ENCODE assay signal across 18 cellular contexts in genomic region chr6:87264481-87264880, GRCh38. TPM values are rescaled to one million over a fixed set of nuclear protein-coding genes. Genes with fewer than 3 reads are reported as not detected.
DNase-seq lines count a peak whose midpoint lies in the region; ATAC-seq, FAIRE-seq and TF ChIP-seq lines count a peak whose summit lies in the region.
"Had no signal": no experiment of that assay in that cellular context is flagged by ENCODE, and none has a peak within 500 bp of the region (broad histone marks: within the 10 kb centered on the region; RNA-seq: fewer than 3 reads in every experiment).

No MANE protein-coding gene starts in this region.

- H3K27me3 ChIP-seq in Panc1 (ENCODE audit: control insufficient read depth, insufficient read depth, low read length) (no peaks in the 10 kb centered on the region), GM12878 (replicated peaks in 1 of 2; ENCODE audit: control insufficient read depth in 2 of 2, insufficient read depth in 2 of 2, low read length in 1 of 2) (no peaks in the 10 kb centered on the region), neural progenitor cell (no peaks in the 10 kb centered on the region), SK-N-SH (ENCODE audit: insufficient read depth) (no peaks in the 10 kb centered on the region)
- H3K27me3 ChIP-seq: BLaER1 treated with 17β-estradiol and CSF1 and Interleukin-3, amounts not matched to agents 10 nM and 100 nM had no signal

- H3K4me2 ChIP-seq in GM12878 (ENCODE audit: control insufficient read depth, insufficient read depth), result no peak overlapping the region
- H3K4me2 ChIP-seq in neural progenitor cell, result no peak overlapping the region
- no peak overlapping the region for H3K4me2 ChIP-seq in SK-N-SH
- H3K4me2 ChIP-seq: BLaER1 treated with 17β-estradiol and CSF1 and Interleukin-3, amounts not matched to agents 10 nM and 100 nM had no signal

- ATAC-seq in Panc1 (no peak), GM12878 (no peak)
- ATAC-seq: CD8-positive, alpha-beta T cell had no signal

- peaks cover 21% of the 10 kb centered on the region for H3K4me1 Mint-ChIP-seq in activated naive CD4-positive, alpha-beta T cell treated with anti-CD3 and anti-CD28 coated beads, Interleukin-2, amount 50 U/mL, for 24 hours
- no peaks in the 10 kb centered on the region for H3K4me1 Mint-ChIP-seq in neural progenitor cell

- H3K27ac Mint-ChIP-seq in activated naive CD4-positive, alpha-beta T cell treated with anti-CD3 and anti-CD28 coated beads, Interleukin-2, amount 50 U/mL, for 24 hours, result peak overlapping the region; percentile 82
- H3K27ac Mint-ChIP-seq in neural progenitor cell, result no peak overlapping the region
- H3K27ac Mint-ChIP-seq: B cell; CD8-positive, alpha-beta T cell; H9; IgD-negative memory B cell had no signal

- no peak overlapping the region for H3K4me3 Mint-ChIP-seq in activated naive CD4-positive, alpha-beta T cell treated with anti-CD3 and anti-CD28 coated beads, Interleukin-2, amount 50 U/mL, for 24 hours
- no peak overlapping the region for H3K4me3 Mint-ChIP-seq in neural progenitor cell
- H3K4me3 Mint-ChIP-seq: B cell; CD8-positive, alpha-beta T cell; H9; IgD-negative memory B cell had no signal

- H4K20me1 ChIP-seq in GM12878 (ENCODE audit: control insufficient read depth, insufficient read depth) (no peaks in the 10 kb centered on the region), neural progenitor cell (ENCODE audit: low read depth) (no peaks in the 10 kb centered on the region), SK-N-SH (ENCODE audit: insufficient read depth) (no peaks in the 10 kb centered on the region)
- H4K20me1 ChIP-seq: BLaER1 treated with 17β-estradiol and CSF1 and Interleukin-3, amounts not matched to agents 10 nM and 100 nM had no signal

- TF ChIP-seq EP300 in GM12878 (IDR thresholded peaks at IDR 0.05; ENCODE audit: borderline replicate concordance in 1 of 2, control insufficient read depth in 1 of 2, low read depth in 2 of 2, low read length in 2 of 2) (no peak), SK-N-SH (IDR thresholded peaks at IDR 0.05; ENCODE audit: borderline replicate concordance in 1 of 2, low read depth in 1 of 2, low read length in 1 of 2) (no peak)

- no peak overlapping the region for H3K4me3 ChIP-seq in Panc1 (ENCODE audit: low read depth in 2 of 2, low read length in 2 of 2)
- no peak overlapping the region for H3K4me3 ChIP-seq in GM12878
- no peak overlapping the region for H3K4me3 ChIP-seq in neural progenitor cell
- no peak overlapping the region for H3K4me3 ChIP-seq in SK-N-SH (ENCODE audit: low read depth in 2 of 2, low read length in 1 of 2)
- H3K4me3 ChIP-seq: BLaER1 treated with 17β-estradiol and CSF1 and Interleukin-3, amounts not matched to agents 10 nM and 100 nM had no signal

- no peak overlapping the region for H3K27ac ChIP-seq in Panc1 (ENCODE audit: low read length)
- no peak overlapping the region for H3K27ac ChIP-seq in GM12878 (ENCODE audit: control insufficient read depth, insufficient read depth)
- no peak overlapping the region for H3K27ac ChIP-seq in neural progenitor cell
- H3K27ac ChIP-seq in SK-N-SH (ENCODE audit: low read depth in 2 of 2, low read length in 1 of 2), result no peak overlapping the region
- H3K27ac ChIP-seq: BLaER1 treated with 17β-estradiol and CSF1 and Interleukin-3, amounts not matched to agents 10 nM and 100 nM had no signal

- no peaks in the 10 kb centered on the region for H3K9me2 ChIP-seq in SK-N-SH

- H3K27me3 Mint-ChIP-seq in activated naive CD4-positive, alpha-beta T cell treated with anti-CD3 and anti-CD28 coated beads, Interleukin-2, amount 50 U/mL, for 24 hours, result no peaks in the 10 kb centered on the region
- H3K27me3 Mint-ChIP-seq in neural progenitor cell (ENCODE audit: insufficient read depth, low read depth), result peaks cover 7% of the 10 kb centered on the region
- H3K27me3 Mint-ChIP-seq: B cell, IgD-negative memory B cell had no signal

- CTCF ChIA-PET in Panc1 (lab: Charles Lee), result no interaction called here
- CTCF ChIA-PET in GM12878 (lab: Yijun Ruan, JAX), result interaction anchor here (1.1 kb wide), 1 partner anchor 185 kb away, joined by 3 read pairs; no protein-coding TSS in a partner anchor
- CTCF ChIA-PET in SK-N-SH (lab: Yijun Ruan, JAX), result no interaction called here

- WGBS in GM12878 (ENCODE audit: insufficient coverage, insufficient replicate concordance, low lambda C conversion rate, missing lambda C conversion rate), result 98% methylated on average over 2 of the region's 2 CpGs
- WGBS in SK-N-SH (ENCODE audit: low lambda C conversion rate), result 100% methylated on average over 2 of the region's 2 CpGs

- peaks cover 15% of the 10 kb centered on the region for H3K36me3 Mint-ChIP-seq in activated naive CD4-positive, alpha-beta T cell treated with anti-CD3 and anti-CD28 coated beads, Interleukin-2, amount 50 U/mL, for 24 hours
- H3K36me3 Mint-ChIP-seq in neural progenitor cell, result peaks cover 20% of the 10 kb centered on the region
- H3K36me3 Mint-ChIP-seq: IgD-negative memory B cell had no signal

- SMC1A ChIA-PET in GM12878 (lab: Charles Lee; ENCODE audit: uncharacterized antibody, unreplicated experiment), result no interaction called here

- peaks cover 4% of the 10 kb centered on the region for H3K9me3 Mint-ChIP-seq in activated naive CD4-positive, alpha-beta T cell treated with anti-CD3 and anti-CD28 coated beads, Interleukin-2, amount 50 U/mL, for 24 hours
- H3K9me3 Mint-ChIP-seq in neural progenitor cell, result no peaks in the 10 kb centered on the region
- H3K9me3 Mint-ChIP-seq: CD8-positive, alpha-beta T cell; IgD-negative memory B cell had no signal

- POLR2A ChIA-PET in Panc1 (lab: Charles Lee), result no interaction called here
- POLR2A ChIA-PET in GM12878 (lab: Charles Lee), result no interaction called here
- POLR2A ChIA-PET in SK-N-SH (lab: Yijun Ruan, JAX), result no interaction called here

- in situ Hi-C loops in Panc1 (cut with HindIII; ENCODE audit: low pct_unique_long_range_greater_than_20kb, low sequenced_read_pairs) (no loop called here), GM12878 (cut with MboI) (no loop called here)

- intact Hi-C loops in Panc1 (cut with micrococcal nuclease; ENCODE audit: unreplicated experiment) (no loop called here), GM12878 (cut with micrococcal nuclease; ENCODE audit: unreplicated experiment) (no loop called here)

- H3K9me3 ChIP-seq in Panc1 (ENCODE audit: control insufficient read depth, insufficient read depth, low read depth, low read length) (no peaks in the 10 kb centered on the region), GM12878 (replicated peaks; ENCODE audit: control insufficient read depth, insufficient read depth, low read length) (no peaks in the 10 kb centered on the region), neural progenitor cell (ENCODE audit: low read depth) (peaks cover 6% of the 10 kb centered on the region), SK-N-SH (no peaks in the 10 kb centered on the region)

- TF ChIP-seq CTCF in Panc1 (IDR thresholded peaks at IDR 0.05) (no peak), GM12878 (IDR thresholded peaks at IDR 0.05 in 2 of 3, conservative IDR thresholded peaks at IDR 0.05 in 1 of 3; ENCODE audit: control insufficient read depth in 2 of 3, extremely low read depth in 1 of 3, insufficient read depth in 1 of 3, low read depth in 3 of 3, low read length in 3 of 3) (no peak), neural progenitor cell (IDR thresholded peaks at IDR 0.05) (no peak), SK-N-SH (IDR thresholded peaks at IDR 0.05) (no peak)

- H3K9ac ChIP-seq in GM12878 (ENCODE audit: control insufficient read depth, insufficient read depth, low read length), result no peak overlapping the region
- no peak overlapping the region for H3K9ac ChIP-seq in neural progenitor cell
- H3K9ac ChIP-seq in SK-N-SH, result no peak overlapping the region
- H3K9ac ChIP-seq: BLaER1 treated with 17β-estradiol and CSF1 and Interleukin-3, amounts not matched to agents 10 nM and 100 nM had no signal

- H3K79me2 ChIP-seq in GM12878 (ENCODE audit: control insufficient read depth, insufficient read depth, low read length) (no peaks in the 10 kb centered on the region), neural progenitor cell (ENCODE audit: low read depth) (no peaks in the 10 kb centered on the region), SK-N-SH (ENCODE audit: insufficient read depth) (no peaks in the 10 kb centered on the region)

- H3K4me1 ChIP-seq in Panc1 (ENCODE audit: control insufficient read depth, insufficient read depth, low read length) (no peaks in the 10 kb centered on the region), GM12878 (ENCODE audit: control insufficient read depth, insufficient read depth, low read length) (no peaks in the 10 kb centered on the region; the same call in 1 of the 2 replicates), neural progenitor cell (no peaks in the 10 kb centered on the region), SK-N-SH (ENCODE audit: control insufficient read depth in 1 of 2, insufficient read depth in 2 of 2, low read depth in 1 of 2, low read length in 1 of 2) (no peaks in the 10 kb centered on the region)
- H3K4me1 ChIP-seq: BLaER1 treated with 17β-estradiol and CSF1 and Interleukin-3, amounts not matched to agents 10 nM and 100 nM had no signal

- BruUV-seq in Panc1 (replicated peaks; lab: Mats Ljungman, UMichigan), result TSS peak; percentile 2
- no TSS peak for BruUV-seq in GM12878 (replicated peaks; lab: Mats Ljungman, UMichigan)

- TF ChIP-seq POLR2A in GM12878 (IDR thresholded peaks at IDR 0.05; ENCODE audit: low read depth, low read length), result no peak

- peaks cover 6% of the 10 kb centered on the region; the same call in 1 of the 2 replicates for H3K36me3 ChIP-seq in Panc1 (ENCODE audit: control insufficient read depth, insufficient read depth, low read length)
- H3K36me3 ChIP-seq in GM12878 (ENCODE audit: control insufficient read depth in 2 of 2, insufficient read depth in 2 of 2, low read length in 1 of 2), result peaks cover 0 to 3% of the 10 kb centered on the region in 2 experiments; a peak in 1 of 4 replicates
- H3K36me3 ChIP-seq in neural progenitor cell, result peaks cover 18% of the 10 kb centered on the region
- peaks cover 20 to 34% of the 10 kb centered on the region in 2 experiments for H3K36me3 ChIP-seq in SK-N-SH (replicated peaks in 1 of 2; ENCODE audit: control insufficient read depth in 1 of 2, insufficient read depth in 2 of 2, low read length in 1 of 2)

- H2AFZ ChIP-seq in GM12878 (ENCODE audit: control insufficient read depth, low read depth, low read length) (no peak overlapping the region), neural progenitor cell (replicated peaks) (no peak overlapping the region), SK-N-SH (ENCODE audit: low read depth) (no peak overlapping the region)

- FAIRE-seq in GM12878 (lab: Jason Lieb, UNC), result no peak
- FAIRE-seq: GM18507, HTR-8/SVneo had no signal

- H3F3A ChIP-seq in neural progenitor cell (ENCODE audit: low read depth) (peaks cover 36% of the 10 kb centered on the region), SK-N-SH (replicated peaks; ENCODE audit: insufficient read depth) (peaks cover 10% of the 10 kb centered on the region)

- no peak for DNase-seq in activated naive CD4-positive, alpha-beta T cell treated with anti-CD3 and anti-CD28 coated beads, Interleukin-2, amount 50 U/mL, for 16 hours
- no peak for DNase-seq in Panc1 (ENCODE audit: low read depth, low spot score)
- DNase-seq in GM12878 (ENCODE audit: low read depth, low spot score), result no peak
- DNase-seq in LoVo (ENCODE audit: low spot score), result no peak
- no peak for DNase-seq in neural progenitor cell (ENCODE audit: low spot score)
- no peak for DNase-seq in SK-N-SH
- DNase-seq: Calu3; CD8-positive, alpha-beta T cell; DMS79 treated with DMSO at 0.1 percent for 48 hours; GF-D8; GOT3; H9 had no signal

- no peak for TF ChIP-seq RAD21 in GM12878 (IDR thresholded peaks at IDR 0.05; ENCODE audit: insufficient read depth, low read depth, low read length)
- TF ChIP-seq RAD21 in SK-N-SH (IDR thresholded peaks at IDR 0.05; ENCODE audit: low read length), result no peak

- RAD21 ChIA-PET in GM12878 (lab: Charles Lee; ENCODE audit: unreplicated experiment), result no interaction called here

RNA-seq across cellular contexts. Expression of gene SMIM8, which starts 57.9 kb away (rescaled TPM):
- total RNA-seq in Panc1 (2021; ENCODE audit: unreplicated experiment) (6.7 TPM), GM12878 (2014; rRNA removed) (6.2 and 6.7 TPM in 2 replicates), GM12878 (2014; rRNA removed; fragmentation: Illumina TruSeq; extraction: Trizol) (8.9 and 9.5 TPM in 2 replicates), GM12878 (2021) (8.5 and 9.0 TPM in 2 replicates), neural progenitor cell (ENCODE audit: low replicate concordance) (18.7 and 31.7 TPM in 2 replicates)
- 4.6 TPM for polyA plus RNA-seq in Panc1 (2012; ENCODE audit: insufficient read length)
- total RNA-seq in GM12878 (2013; cell fraction: nucleolus; rRNA removed), result 29.8 and 30.5 TPM in 2 replicates
- polyA plus RNA-seq in GM12878 (2011; ENCODE audit: low read depth), result 7.2 TPM
- polyA plus RNA-seq in GM12878 (2011; rRNA removed) (11.8 and 20.6 TPM in 2 replicates), GM12878 (2014; fragmentation: Illumina TruSeq; extraction: Trizol) (8.0 and 11.9 TPM in 2 replicates), GM12878 (2014; fragmentation: Nextera tagmentation; extraction: Ambion mirVana) (10 to 100 TPM; 33.9 to 45.8 TPM), GM12878 (2014; rRNA removed) (6.4 and 7.1 TPM in 2 replicates), GM12878 (2016; fragmentation: Nextera tagmentation; extraction: Ambion mirVana) (10 to 100 TPM; 16.0 to 20.3 TPM), SK-N-SH (2012; rRNA removed) (1.6 and 3.1 TPM in 2 replicates)
- polyA plus RNA-seq in GM12878 (2011; cell fraction: cytosol; rRNA removed), result 1.9 and 2.5 TPM in 2 replicates
- polyA plus RNA-seq in GM12878 (2011; cell fraction: nucleus; rRNA removed), result 4.5 TPM in 2 replicates
- polyA plus RNA-seq in GM12878 (2012), result 4.6 and 6.2 TPM in 2 replicates
- polyA minus RNA-seq in GM12878 (2011; rRNA and poly(A)+ RNA removed), result 2.2 and 2.6 TPM in 2 replicates
- polyA minus RNA-seq in GM12878 (2011; cell fraction: cytosol; rRNA and poly(A)+ RNA removed), result 0.94 and 1.6 TPM in 2 replicates
- 2.7 and 6.3 TPM in 2 replicates for polyA minus RNA-seq in GM12878 (2011; cell fraction: nucleus; rRNA and poly(A)+ RNA removed)
- 2.9 and 4.4 TPM in 2 replicates for polyA plus RNA-seq in SK-N-SH (2012; cell fraction: cytosol; rRNA removed)
- polyA plus RNA-seq in SK-N-SH (2012; cell fraction: nucleus; rRNA removed), result 2.8 and 4.0 TPM in 2 replicates
